In the genomic region with DNA sequence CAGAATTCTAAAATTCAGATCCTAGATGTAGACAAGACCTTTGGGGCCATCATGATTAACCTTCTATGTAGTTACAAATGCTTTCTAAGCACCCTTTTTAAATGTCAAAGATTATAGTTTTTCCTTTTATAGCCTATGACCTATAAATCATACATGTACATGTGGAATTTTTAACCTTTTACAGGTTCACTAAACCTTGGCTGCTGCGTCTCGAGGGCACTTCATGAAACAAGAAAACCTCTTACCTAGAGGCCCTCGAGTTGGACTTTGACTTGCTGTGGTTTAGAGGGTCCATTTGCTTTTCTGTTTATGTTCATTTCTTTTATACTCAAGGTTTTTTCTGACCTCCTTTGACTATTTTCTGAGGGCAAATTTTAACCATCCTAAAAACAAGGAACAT, we compare ENCODE assay signal across 17 cellular contexts.
"Had no signal": no experiment of that assay in that cellular context is flagged by ENCODE, and none has a peak within 500 bp of the region (broad histone marks: within the 10 kb centered on the region; RNA-seq: fewer than 3 reads in every experiment).

No MANE protein-coding gene starts in this region.

- H3K4me1 ChIP-seq: right lobe of liver, testis had no signal

- H3K4me3 ChIP-seq: pancreas, right lobe of liver, skin epidermis, testis had no signal

- H3K4me1 Mint-ChIP-seq: activated T-helper 17 cell treated with anti-CD3 and anti-CD28 coated beads, Interleukin-2, amount 50 U/mL, for 72 hours; immature natural killer cell; stimulated activated naive B cell treated with anti-CD40 and anti-IgM and Interleukin-4, amounts not matched to agents 10 μg/mL and 1 μg/mL and 100 μg/mL, for 72 hours had no signal

- ATAC-seq: activated T-helper 17 cell treated with anti-CD3 and anti-CD28 coated beads, Interleukin-2, amount 50 U/mL, for 72 hours; stimulated activated naive B cell treated with anti-CD40 and anti-IgM and Interleukin-4, amounts not matched to agents 10 μg/mL and 1 μg/mL and 100 μg/mL, for 72 hours; WTC11 had no signal

- DNase-seq: activated CD8-positive, alpha-beta memory T cell treated with anti-CD3 and anti-CD28 coated beads for 24 hours; activated CD8-positive, alpha-beta memory T cell treated with anti-CD3 and anti-CD28 coated beads, Interleukin-2, amount 50 U/mL, for 4 hours; activated T-cell treated with anti-CD3 and anti-CD28 coated beads, Interleukin-2, amount 50 U/mL, for 24 hours; effector CD4-positive, alpha-beta T cell; erythroblast; immature natural killer cell; nephron progenitor cell; stimulated activated naive B cell treated with anti-CD40 and anti-IgM and Interleukin-4, amounts not matched to agents 10 μg/mL and 1 μg/mL and 100 μg/mL, for 72 hours; T-helper 9 cell; testis had no signal

- H3K27me3 Mint-ChIP-seq: activated T-helper 17 cell treated with anti-CD3 and anti-CD28 coated beads, Interleukin-2, amount 50 U/mL, for 72 hours; dendritic cell treated with granulocyte-macrophage colony-stimulating factor and Interleukin-4, amounts not matched to agents 40 ng/mL and 50 ng/mL, for 4 days; stimulated activated naive B cell treated with anti-CD40 and anti-IgM and Interleukin-4, amounts not matched to agents 10 μg/mL and 1 μg/mL and 100 μg/mL, for 72 hours had no signal

- H3K36me3 Mint-ChIP-seq: activated naive CD8-positive, alpha-beta T cell; immature natural killer cell; stimulated activated naive B cell treated with anti-CD40 and anti-IgM and Interleukin-4, amounts not matched to agents 10 μg/mL and 1 μg/mL and 100 μg/mL, for 72 hours had no signal

- H3K27ac Mint-ChIP-seq: activated naive CD8-positive, alpha-beta T cell; activated T-cell treated with anti-CD3 and anti-CD28 coated beads, Interleukin-2, amount 50 U/mL, for 24 hours; activated T-helper 17 cell treated with anti-CD3 and anti-CD28 coated beads, Interleukin-2, amount 50 U/mL, for 72 hours; dendritic cell treated with granulocyte-macrophage colony-stimulating factor and Interleukin-4, amounts not matched to agents 40 ng/mL and 50 ng/mL, for 4 days; immature natural killer cell; nephron progenitor cell; stimulated activated naive B cell treated with anti-CD40 and anti-IgM and Interleukin-4, amounts not matched to agents 10 μg/mL and 1 μg/mL and 100 μg/mL, for 72 hours; WTC11 had no signal

- H3K9me3 ChIP-seq: pancreas, right lobe of liver, testis had no signal

- H3K36me3 ChIP-seq: pancreas, right lobe of liver had no signal

- H3K27ac ChIP-seq: pancreas, right lobe of liver, skin epidermis, testis had no signal

- H3K4me3 Mint-ChIP-seq: activated naive CD8-positive, alpha-beta T cell; activated T-cell treated with anti-CD3 and anti-CD28 coated beads, Interleukin-2, amount 50 U/mL, for 24 hours; activated T-helper 17 cell treated with anti-CD3 and anti-CD28 coated beads, Interleukin-2, amount 50 U/mL, for 72 hours; dendritic cell treated with granulocyte-macrophage colony-stimulating factor and Interleukin-4, amounts not matched to agents 40 ng/mL and 50 ng/mL, for 4 days; immature natural killer cell; nephron progenitor cell; stimulated activated naive B cell treated with anti-CD40 and anti-IgM and Interleukin-4, amounts not matched to agents 10 μg/mL and 1 μg/mL and 100 μg/mL, for 72 hours; WTC11 had no signal

- H3K27me3 ChIP-seq: pancreas, right lobe of liver, testis had no signal

- H3K9me3 Mint-ChIP-seq: activated T-cell treated with anti-CD3 and anti-CD28 coated beads, Interleukin-2, amount 50 U/mL, for 24 hours; activated T-helper 17 cell treated with anti-CD3 and anti-CD28 coated beads, Interleukin-2, amount 50 U/mL, for 72 hours; dendritic cell treated with granulocyte-macrophage colony-stimulating factor and Interleukin-4, amounts not matched to agents 40 ng/mL and 50 ng/mL, for 4 days; immature natural killer cell; stimulated activated naive B cell treated with anti-CD40 and anti-IgM and Interleukin-4, amounts not matched to agents 10 μg/mL and 1 μg/mL and 100 μg/mL, for 72 hours had no signal
